ENCODE assay signal across 11 cellular contexts in genomic region chr17:77728022-77728671, GRCh38.
DNase-seq lines count a peak whose midpoint lies in the region; TF ChIP-seq lines count a peak whose summit lies in the region.
"Had no signal": no experiment of that assay in that cellular context is flagged by ENCODE, and none has a peak within 500 bp of the region (broad histone marks: within the 10 kb centered on the region; RNA-seq: fewer than 3 reads in every experiment).

No MANE protein-coding gene starts in this region.

- peak; percentile 35 for TF ChIP-seq CTCF in 22Rv1 (IDR thresholded peaks at IDR 0.05)
- peak; percentile 46; the same call in 1 of the 2 replicates for TF ChIP-seq CTCF in LNCAP (IDR thresholded peaks at IDR 0.05)
- peak; percentile 48 for TF ChIP-seq CTCF in hepatocyte (IDR thresholded peaks at IDR 0.05; ENCODE audit: poor library complexity)

- no peak overlapping the region for H3K4me3 Mint-ChIP-seq in activated T-helper 2 cell treated with anti-CD3 and anti-CD28 coated beads, Interferon-gamma antibody, Interleukin-2, Interleukin-4, amounts not matched to agents 10 μg/mL and 5 μg/mL and 100 μg/mL, durations not matched to agents 14 hours and 24 hours and 36 hours (ENCODE audit: low read depth)

- H3K4me3 ChIP-seq in hepatocyte (no peak overlapping the region), Karpas-422 (ENCODE audit: low read length) (no peak overlapping the region)
- H3K4me3 ChIP-seq: right lobe of liver had no signal

- no peak overlapping the region for H2AFZ ChIP-seq in hepatocyte
- no peak overlapping the region for H2AFZ ChIP-seq in Karpas-422 (ENCODE audit: low read length)

- peaks cover 3% of the 10 kb centered on the region for H3K4me1 Mint-ChIP-seq in activated T-helper 2 cell treated with anti-CD3 and anti-CD28 coated beads, Interferon-gamma antibody, Interleukin-2, Interleukin-4, amounts not matched to agents 10 μg/mL and 5 μg/mL and 100 μg/mL, durations not matched to agents 14 hours and 24 hours and 36 hours (ENCODE audit: low read depth)

- intact Hi-C loops in activated T-helper 2 cell treated with anti-CD3 and anti-CD28 coated beads, Interferon-gamma antibody, Interleukin-2, Interleukin-4, amounts not matched to agents 10 μg/mL and 5 μg/mL and 100 μg/mL, durations not matched to agents 14 hours and 24 hours and 36 hours (cut with micrococcal nuclease): no loop called here

- no peaks in the 10 kb centered on the region for H4K20me1 ChIP-seq in hepatocyte (ENCODE audit: insufficient read depth, poor library complexity, severe bottlenecking)
- H4K20me1 ChIP-seq in Karpas-422 (ENCODE audit: insufficient read depth, low read depth, low read length): no peaks in the 10 kb centered on the region

- DNase-seq in SK-N-DZ (ENCODE audit: low spot score) (peak; percentile 29), hepatocyte (ENCODE audit: low spot score) (peak; percentile 62), NOMO-1 treated with DMSO at 0.1 percent for 48 hours (lab: John Stamatoyannopoulos, UW; ENCODE audit: unreplicated experiment) (no peak), Karpas-422 (no peak)
- DNase-seq in activated T-helper 2 cell treated with anti-CD3 and anti-CD28 coated beads, Interferon-gamma antibody, Interleukin-2, Interleukin-4, amounts not matched to agents 10 μg/mL and 5 μg/mL and 100 μg/mL, durations not matched to agents 14 hours and 24 hours and 36 hours (ENCODE audit: low spot score): no peak
- no peak for DNase-seq in activated CD4-positive, CD25-positive, alpha-beta regulatory T cell (lab: John Stamatoyannopoulos, UW)
- DNase-seq: Caco-2; effector CD4-positive, alpha-beta T cell had no signal

- H3K27ac ChIP-seq in 22Rv1 (no peak overlapping the region), hepatocyte (peak overlapping the region; percentile 71), Karpas-422 (ENCODE audit: low read length) (no peak overlapping the region)
- H3K27ac ChIP-seq: right lobe of liver had no signal

- H3K4me1 ChIP-seq in hepatocyte (ENCODE audit: insufficient read depth): peaks cover 11% of the 10 kb centered on the region
- no peaks in the 10 kb centered on the region for H3K4me1 ChIP-seq in Karpas-422 (ENCODE audit: low read length)
- H3K4me1 ChIP-seq: Caco-2, right lobe of liver had no signal

- H3K4me2 ChIP-seq in hepatocyte (peak overlapping the region; percentile 22), Karpas-422 (ENCODE audit: low read depth, low read length, poor library complexity, severe bottlenecking) (no peak overlapping the region)

- H3K36me3 ChIP-seq in hepatocyte (replicated peaks; ENCODE audit: insufficient read depth, low read depth) (no peaks in the 10 kb centered on the region), Karpas-422 (ENCODE audit: insufficient read depth, low read length) (no peaks in the 10 kb centered on the region)
- H3K36me3 ChIP-seq: right lobe of liver had no signal

- H3K9me2 ChIP-seq in hepatocyte (replicated peaks; ENCODE audit: insufficient read depth) (no peaks in the 10 kb centered on the region), Karpas-422 (replicated peaks; ENCODE audit: insufficient read depth, low read length) (no peaks in the 10 kb centered on the region)

- H3K9me3 ChIP-seq in hepatocyte (ENCODE audit: low read depth): no peaks in the 10 kb centered on the region
- H3K9me3 ChIP-seq in Karpas-422 (ENCODE audit: low read length): no peaks in the 10 kb centered on the region
- H3K9me3 ChIP-seq: right lobe of liver had no signal

- peaks cover 27% of the 10 kb centered on the region for H3K27me3 Mint-ChIP-seq in activated T-helper 2 cell treated with anti-CD3 and anti-CD28 coated beads, Interferon-gamma antibody, Interleukin-2, Interleukin-4, amounts not matched to agents 10 μg/mL and 5 μg/mL and 100 μg/mL, durations not matched to agents 14 hours and 24 hours and 36 hours (ENCODE audit: low read depth)

- H3K9ac ChIP-seq in Karpas-422 (ENCODE audit: low read length): no peak overlapping the region

- no peak overlapping the region for H3K27ac Mint-ChIP-seq in activated T-helper 2 cell treated with anti-CD3 and anti-CD28 coated beads, Interferon-gamma antibody, Interleukin-2, Interleukin-4, amounts not matched to agents 10 μg/mL and 5 μg/mL and 100 μg/mL, durations not matched to agents 14 hours and 24 hours and 36 hours

- H3K27me3 ChIP-seq in hepatocyte (no peaks in the 10 kb centered on the region), Karpas-422 (ENCODE audit: low read length) (0 out of 2 replicates have a peak, but pooled peaks cover under 1% of the 10 kb centered on the region)
- H3K27me3 ChIP-seq: right lobe of liver had no signal

- H3K79me2 ChIP-seq in hepatocyte (no peaks in the 10 kb centered on the region), Karpas-422 (ENCODE audit: low read length) (no peaks in the 10 kb centered on the region)

- 51% methylated on average over 14 of the region's 14 CpGs for WGBS in hepatocyte (ENCODE audit: low lambda C conversion rate, missing lambda C conversion rate)

- H3K36me3 Mint-ChIP-seq in activated T-helper 2 cell treated with anti-CD3 and anti-CD28 coated beads, Interferon-gamma antibody, Interleukin-2, Interleukin-4, amounts not matched to agents 10 μg/mL and 5 μg/mL and 100 μg/mL, durations not matched to agents 14 hours and 24 hours and 36 hours (ENCODE audit: low read depth): no peaks in the 10 kb centered on the region

- H3K9me3 Mint-ChIP-seq in activated T-helper 2 cell treated with anti-CD3 and anti-CD28 coated beads, Interferon-gamma antibody, Interleukin-2, Interleukin-4, amounts not matched to agents 10 μg/mL and 5 μg/mL and 100 μg/mL, durations not matched to agents 14 hours and 24 hours and 36 hours: peaks cover 16% of the 10 kb centered on the region

Comparison
In these comparisons a context has a peak if more than half of its experiments do, and no peak if none do; other contexts are left out.
1. DNase-seq: peak in SK-N-DZ (single experiment) and hepatocyte (single experiment); none in activated T-helper 2 cell treated with anti-CD3 and anti-CD28 coated beads, Interferon-gamma antibody, Interleukin-2, Interleukin-4, amounts not matched to agents 10 μg/mL and 5 μg/mL and 100 μg/mL, durations not matched to agents 14 hours and 24 hours and 36 hours (single experiment), NOMO-1 treated with DMSO at 0.1 percent for 48 hours (single experiment), activated CD4-positive, CD25-positive, alpha-beta regulatory T cell (0 of 4) and Karpas-422 (single experiment).
2. Peak in every context shown above with its lines, with median percentiles within 50 percentile points of each other: CTCF ChIP-seq.